ENCODE assay signal across 14 cellular contexts in the genomic region with DNA sequence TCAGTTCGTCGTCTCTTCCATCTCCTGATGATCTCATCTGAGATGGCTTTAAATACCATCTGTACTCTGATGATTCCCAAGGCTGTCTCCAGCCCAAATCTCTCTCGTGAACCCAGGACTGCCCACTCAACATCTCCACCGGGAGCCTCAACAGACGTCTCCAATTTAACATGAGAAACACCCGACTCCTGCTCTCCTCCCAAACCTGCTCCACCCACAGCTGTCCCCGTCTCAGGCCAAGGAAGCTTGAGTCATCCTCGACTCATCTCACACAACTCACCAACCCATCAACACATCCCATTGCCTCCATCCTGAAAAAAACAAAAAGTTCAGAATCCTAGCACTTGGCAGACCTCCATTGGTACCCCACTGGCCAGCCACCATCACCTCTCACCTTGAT. TPM values are rescaled to one million over a fixed set of nuclear protein-coding genes. Genes with fewer than 3 reads are reported as not detected.
"Had no signal": no experiment of that assay in that cellular context is flagged by ENCODE, and none has a peak within 500 bp of the region (broad histone marks: within the 10 kb centered on the region; RNA-seq: fewer than 3 reads in every experiment).

No MANE protein-coding gene starts in this region.

- ATAC-seq: activated CD4-positive, CD25-positive, alpha-beta regulatory T cell treated with anti-CD3 and anti-CD28 coated beads, Interleukin-2, amount 50 U/mL, for 24 hours; activated T-cell treated with anti-CD3 and anti-CD28 coated beads, Interleukin-2, amount 50 U/mL, for 4 hours; left colon had no signal

- H3K4me1 ChIP-seq: right atrium auricular region, tibial nerve had no signal

- H3K27ac Mint-ChIP-seq: activated CD4-positive, alpha-beta memory T cell treated with anti-CD3 and anti-CD28 coated beads for 36 hours; activated naive CD8-positive, alpha-beta T cell treated with anti-CD3 and anti-CD28 coated beads, Interleukin-2, amount 10 ng/mL, durations not matched to agents 7 days and 5 days; naive B cell; T-helper 2 cell treated with Interferon-gamma antibody and Interleukin-4, amounts not matched to agents 5 μg/mL and 100 μg/mL, for 36 hours had no signal

- H3K9me3 ChIP-seq: right atrium auricular region had no signal

- H3K4me3 Mint-ChIP-seq: activated CD4-positive, alpha-beta memory T cell treated with anti-CD3 and anti-CD28 coated beads for 36 hours; activated naive CD8-positive, alpha-beta T cell treated with anti-CD3 and anti-CD28 coated beads, Interleukin-2, amount 10 ng/mL, durations not matched to agents 7 days and 5 days; activated T-cell treated with anti-CD3 and anti-CD28 coated beads, Interleukin-2, amount 50 U/mL, for 4 hours; naive B cell; T-helper 2 cell treated with Interferon-gamma antibody and Interleukin-4, amounts not matched to agents 5 μg/mL and 100 μg/mL, for 36 hours had no signal

- H3K9me3 Mint-ChIP-seq: activated CD4-positive, alpha-beta memory T cell treated with anti-CD3 and anti-CD28 coated beads for 36 hours; activated naive CD8-positive, alpha-beta T cell treated with anti-CD3 and anti-CD28 coated beads, Interleukin-2, amount 10 ng/mL, durations not matched to agents 7 days and 5 days; T-helper 2 cell treated with Interferon-gamma antibody and Interleukin-4, amounts not matched to agents 5 μg/mL and 100 μg/mL, for 36 hours had no signal

- H3K36me3 Mint-ChIP-seq: activated CD4-positive, alpha-beta memory T cell treated with anti-CD3 and anti-CD28 coated beads for 36 hours; activated naive CD8-positive, alpha-beta T cell treated with anti-CD3 and anti-CD28 coated beads, Interleukin-2, amount 10 ng/mL, durations not matched to agents 7 days and 5 days; naive B cell had no signal

- H3K27me3 ChIP-seq: right atrium auricular region, tibial nerve had no signal

- H3K4me1 Mint-ChIP-seq: activated naive CD8-positive, alpha-beta T cell treated with anti-CD3 and anti-CD28 coated beads, Interleukin-2, amount 10 ng/mL, durations not matched to agents 7 days and 5 days had no signal

- H3K4me3 ChIP-seq: lung, right atrium auricular region, smooth muscle cell, tibial nerve had no signal

- DNase-seq: activated CD4-positive, alpha-beta memory T cell treated with anti-CD3 and anti-CD28 coated beads for 36 hours; activated effector memory CD4-positive, alpha-beta T cell treated with anti-CD3 and anti-CD28 coated beads, Interleukin-2, amount 50 U/mL, for 16 hours; activated naive CD8-positive, alpha-beta T cell treated with anti-CD3 and anti-CD28 coated beads, Interleukin-2, amount 10 ng/mL, durations not matched to agents 7 days and 5 days; activated T-cell treated with anti-CD3 and anti-CD28 coated beads, Interleukin-2, amount 50 U/mL, for 4 hours; left colon; naive B cell; SW 1271 had no signal

- H3K36me3 ChIP-seq: right atrium auricular region, tibial nerve had no signal

- H3K27ac ChIP-seq: right atrium auricular region, tibial nerve had no signal

RNA-seq across cellular contexts. Expression of a gene that starts 29.7 kb away (rescaled TPM):
- total RNA-seq: activated CD4-positive, alpha-beta memory T cell treated with anti-CD3 and anti-CD28 coated beads for 36 hours; activated naive CD8-positive, alpha-beta T cell treated with anti-CD3 and anti-CD28 coated beads, Interleukin-2, amount 10 ng/mL, durations not matched to agents 7 days and 5 days; endothelial cell of umbilical vein; left colon; right atrium auricular region; smooth muscle cell had no signal
- polyA plus RNA-seq: endothelial cell of umbilical vein, smooth muscle cell had no signal
